17 cellular contexts compared by ENCODE assay signal in genomic region chr6:71889366-71889765, GRCh38. TPM values are rescaled to one million over a fixed set of nuclear protein-coding genes. Genes with fewer than 3 reads are reported as not detected.
A peak's percentile ranks its signal among the peaks of the same experiment; 100 is the strongest.
DNase-seq lines count a peak whose midpoint lies in the region; ATAC-seq and TF ChIP-seq lines count a peak whose summit lies in the region.
"Had no signal": no experiment of that assay in that cellular context is flagged by ENCODE, and none has a peak within 500 bp of the region (broad histone marks: within the 10 kb centered on the region; RNA-seq: fewer than 3 reads in every experiment).

No MANE protein-coding gene starts in this region.

- no peak for DNase-seq in dorsolateral prefrontal cortex
- no peak for DNase-seq in neural crest cell (ENCODE audit: low read depth, low spot score)
- DNase-seq in T-helper 17 cell: no peak
- no peak for DNase-seq in LoVo (ENCODE audit: low spot score)
- no peak for DNase-seq in NCI-H1048 (lab: John Stamatoyannopoulos, UW)
- DNase-seq: Calu3; CD4-positive, alpha-beta memory T cell; COR-L47; DMS153; DND-41; GDM1; H9 had no signal

- H3K9me3 ChIP-seq in T-helper 17 cell (ENCODE audit: control insufficient read depth, low read length, poor library complexity, severe bottlenecking): no peaks in the 10 kb centered on the region

- intact Hi-C loops in dorsolateral prefrontal cortex (cut with DNase I): no loop called here

- H3K27ac ChIP-seq in dorsolateral prefrontal cortex: peak overlapping the region in 4 of 59 donors; percentile 12 to 93 (median 37)

- no peak for ATAC-seq in T-helper 17 cell
- ATAC-seq: GM12878, GM23338, HCT116 had no signal

- H3K27me3 ChIP-seq in dorsolateral prefrontal cortex: peaks cover 0 to 4% (median 0%) of the 10 kb centered on the region in 45 donors

- H3K27me3 Mint-ChIP-seq in brain (peaks cover 14% of the 10 kb centered on the region), neural crest cell (ENCODE audit: low read depth) (peaks cover 44% of the 10 kb centered on the region), T-helper 17 cell (peaks cover 39% of the 10 kb centered on the region)

- H3K4me1 Mint-ChIP-seq in brain (peaks cover 69% of the 10 kb centered on the region), neural crest cell (peaks cover 7% of the 10 kb centered on the region), T-helper 17 cell (peaks cover 2% of the 10 kb centered on the region)

- H3K9me3 Mint-ChIP-seq in brain: peaks cover 0 to 2% (median 0%) of the 10 kb centered on the region in 5 experiments
- no peaks in the 10 kb centered on the region for H3K9me3 Mint-ChIP-seq in neural crest cell
- H3K9me3 Mint-ChIP-seq: GM23338, H9 had no signal

- TF ChIP-seq CTCF in brain (conservative IDR thresholded peaks at IDR 0.05) (no peak), dorsolateral prefrontal cortex (IDR thresholded peaks at IDR 0.05 in 54 of 56, conservative IDR thresholded peaks at IDR 0.05 in 2 of 56; ENCODE audit: low read depth in 1 of 56, partially characterized antibody in 56 of 56) (no peak), neural crest cell (conservative IDR thresholded peaks at IDR 0.05) (no peak)

- peak overlapping the region in 54 of 59 donors; percentile 10 to 82 (median 69) for H3K4me3 ChIP-seq in dorsolateral prefrontal cortex
- H3K4me3 ChIP-seq: GM12878, GM23338 had no signal

- H3K27ac Mint-ChIP-seq in brain: peak overlapping the region in 2 of 5 experiments; percentile 1 to 15
- no peak overlapping the region for H3K27ac Mint-ChIP-seq in neural crest cell (ENCODE audit: unreplicated experiment)
- no peak overlapping the region for H3K27ac Mint-ChIP-seq in T-helper 17 cell
- H3K27ac Mint-ChIP-seq: CD4-positive, alpha-beta memory T cell; GM23338; H9 had no signal

- no peaks in the 10 kb centered on the region for H3K36me3 Mint-ChIP-seq in brain
- H3K36me3 Mint-ChIP-seq in neural crest cell (ENCODE audit: low read depth): no peaks in the 10 kb centered on the region
- peaks cover 4% of the 10 kb centered on the region for H3K36me3 Mint-ChIP-seq in T-helper 17 cell (ENCODE audit: low read depth)
- H3K36me3 Mint-ChIP-seq: CD4-positive, alpha-beta memory T cell had no signal

- H3K4me3 Mint-ChIP-seq in brain: peak overlapping the region; percentile 91 to 97 (median 95)
- H3K4me3 Mint-ChIP-seq in neural crest cell: peak overlapping the region; percentile 91
- no peak overlapping the region for H3K4me3 Mint-ChIP-seq in T-helper 17 cell
- H3K4me3 Mint-ChIP-seq: CD4-positive, alpha-beta memory T cell; GM23338 had no signal

RNA-seq across cellular contexts. Expression of gene RIMS1, which starts 3.0 kb away (rescaled TPM):
- polyA plus RNA-seq in brain (ENCODE audit: insufficient read depth, low read depth, low replicate concordance): 2.0 TPM
- 100 to 1,000 TPM in 101 of 120 experiments, 10 to 100 TPM in 19; 54.5 to 158 (median 117) TPM for total RNA-seq in dorsolateral prefrontal cortex
- total RNA-seq in neural crest cell: 4.5 and 5.3 TPM in 2 replicates
- not detected for total RNA-seq in T-helper 17 cell
- total RNA-seq: A172; CD4-positive, alpha-beta memory T cell had no signal
- polyA plus RNA-seq: CD4-positive, alpha-beta memory T cell had no signal
